Comparison of ENCODE assay signal across 17 cellular contexts in the genomic region with DNA sequence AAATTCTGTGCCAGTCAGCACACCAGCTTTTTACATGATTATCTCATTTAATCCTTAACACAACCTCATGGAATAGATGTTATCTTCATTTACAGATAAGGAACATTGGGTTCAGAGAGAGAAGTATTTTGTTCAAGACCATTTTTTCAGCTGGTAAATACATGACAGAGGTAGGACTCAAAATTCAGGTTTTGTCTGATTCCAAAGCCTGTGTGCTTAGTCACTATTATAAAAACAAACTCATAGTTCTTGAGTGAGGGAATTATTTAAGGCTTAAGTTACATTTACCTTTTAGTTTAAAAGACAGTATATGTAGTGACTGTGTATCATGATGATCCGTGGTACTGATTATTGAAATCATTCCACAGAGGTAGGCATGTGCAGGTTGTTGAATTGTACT.
"Had no signal": no experiment of that assay in that cellular context is flagged by ENCODE, and none has a peak within 500 bp of the region (broad histone marks: within the 10 kb centered on the region; RNA-seq: fewer than 3 reads in every experiment).

No MANE protein-coding gene starts in this region.

- H3K4me3 Mint-ChIP-seq: activated CD4-positive, alpha-beta memory T cell treated with anti-CD3 and anti-CD28 coated beads for 36 hours; activated naive CD4-positive, alpha-beta T cell treated with anti-CD3 and anti-CD28 coated beads, Interleukin-2, amount 10 ng/mL, durations not matched to agents 7 days and 5 days; activated T-cell treated with anti-CD3 and anti-CD28 coated beads, Interleukin-2, amount 50 U/mL, for 24 hours; brain; central memory CD8-positive, alpha-beta T cell; naive thymus-derived CD4-positive, alpha-beta T cell; stimulated activated memory B cell treated with anti-CD40 and anti-IgM and Interleukin-4, amounts not matched to agents 10 μg/mL and 1 μg/mL and 100 μg/mL, for 72 hours had no signal

- ATAC-seq: gastroesophageal sphincter; heart right ventricle; left lobe of liver; mucosa of descending colon; naive thymus-derived CD4-positive, alpha-beta T cell; stimulated activated memory B cell treated with anti-CD40 and anti-IgM and Interleukin-4, amounts not matched to agents 10 μg/mL and 1 μg/mL and 100 μg/mL, for 72 hours had no signal

- H3K27me3 ChIP-seq: gastroesophageal sphincter, heart right ventricle, pancreas, vagina had no signal

- H3K36me3 Mint-ChIP-seq: activated naive CD4-positive, alpha-beta T cell treated with anti-CD3 and anti-CD28 coated beads, Interleukin-2, amount 10 ng/mL, durations not matched to agents 7 days and 5 days; stimulated activated memory B cell treated with anti-CD40 and anti-IgM and Interleukin-4, amounts not matched to agents 10 μg/mL and 1 μg/mL and 100 μg/mL, for 72 hours had no signal

- H3K27me3 Mint-ChIP-seq: activated CD4-positive, alpha-beta memory T cell treated with anti-CD3 and anti-CD28 coated beads for 36 hours; activated naive CD4-positive, alpha-beta T cell treated with anti-CD3 and anti-CD28 coated beads, Interleukin-2, amount 10 ng/mL, durations not matched to agents 7 days and 5 days; activated T-cell treated with anti-CD3 and anti-CD28 coated beads, Interleukin-2, amount 50 U/mL, for 24 hours; brain; central memory CD8-positive, alpha-beta T cell; naive thymus-derived CD4-positive, alpha-beta T cell; stimulated activated memory B cell treated with anti-CD40 and anti-IgM and Interleukin-4, amounts not matched to agents 10 μg/mL and 1 μg/mL and 100 μg/mL, for 72 hours had no signal

- H3K27ac Mint-ChIP-seq: activated CD4-positive, alpha-beta memory T cell treated with anti-CD3 and anti-CD28 coated beads for 36 hours; activated naive CD4-positive, alpha-beta T cell treated with anti-CD3 and anti-CD28 coated beads, Interleukin-2, amount 10 ng/mL, durations not matched to agents 7 days and 5 days; activated T-cell treated with anti-CD3 and anti-CD28 coated beads, Interleukin-2, amount 50 U/mL, for 24 hours; brain; naive thymus-derived CD4-positive, alpha-beta T cell; stimulated activated memory B cell treated with anti-CD40 and anti-IgM and Interleukin-4, amounts not matched to agents 10 μg/mL and 1 μg/mL and 100 μg/mL, for 72 hours had no signal

- FAIRE-seq: pancreas had no signal

- H3K4me3 ChIP-seq: gastroesophageal sphincter, heart right ventricle, mucosa of descending colon, pancreas, vagina had no signal

- H3K4me1 Mint-ChIP-seq: activated naive CD4-positive, alpha-beta T cell treated with anti-CD3 and anti-CD28 coated beads, Interleukin-2, amount 10 ng/mL, durations not matched to agents 7 days and 5 days; brain; central memory CD8-positive, alpha-beta T cell; stimulated activated memory B cell treated with anti-CD40 and anti-IgM and Interleukin-4, amounts not matched to agents 10 μg/mL and 1 μg/mL and 100 μg/mL, for 72 hours had no signal

- H3K36me3 ChIP-seq: gastroesophageal sphincter, heart right ventricle, pancreas, vagina had no signal

- H3K9me3 ChIP-seq: pancreas had no signal

- H3K27ac ChIP-seq: gastroesophageal sphincter, heart right ventricle, pancreas, vagina had no signal

- DNase-seq: activated CD4-positive, alpha-beta memory T cell treated with anti-CD3 and anti-CD28 coated beads for 36 hours; activated CD4-positive, alpha-beta T cell treated with anti-CD3 and anti-CD28 coated beads for 1 hour; activated naive CD4-positive, alpha-beta T cell treated with anti-CD3 and anti-CD28 coated beads, Interleukin-2, amount 10 ng/mL, durations not matched to agents 7 days and 5 days; activated T-cell treated with anti-CD3 and anti-CD28 coated beads, Interleukin-2, amount 50 U/mL, for 24 hours; effector memory CD4-positive, alpha-beta T cell; heart right ventricle; islet precursor cell; mucosa of descending colon; naive thymus-derived CD4-positive, alpha-beta T cell; pancreas; stimulated activated CD4-positive, alpha-beta T cell treated with anti-CD3 and anti-CD28 coated beads, Interleukin-2, amount 100 ng/mL, for 48 hours had no signal
